ENCODE assay signal across 14 cellular contexts in the genomic region with DNA sequence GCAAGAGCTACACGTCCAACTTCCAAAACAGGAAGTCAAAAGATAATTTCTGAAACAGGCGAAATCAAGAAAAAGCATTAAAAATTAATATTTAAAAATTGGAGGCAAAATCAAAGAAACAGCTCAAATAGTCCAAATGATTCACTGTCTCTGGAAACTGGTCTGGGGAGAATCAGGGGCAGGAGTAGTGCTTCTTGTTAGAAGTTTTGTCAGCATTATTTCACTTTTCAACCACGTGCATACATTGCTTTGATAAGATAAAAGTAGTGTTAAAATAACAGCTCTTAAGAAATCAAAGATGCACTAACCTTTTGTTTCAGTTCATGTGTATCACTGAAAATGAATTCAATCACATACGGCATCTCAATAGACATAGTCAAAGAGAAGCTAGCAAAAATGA. TPM values are rescaled to one million over a fixed set of nuclear protein-coding genes. Genes with fewer than 3 reads are reported as not detected.
DNase-seq lines count a peak whose midpoint lies in the region; ATAC-seq and TF ChIP-seq lines count a peak whose summit lies in the region.
"Had no signal": no experiment of that assay in that cellular context is flagged by ENCODE, and none has a peak within 500 bp of the region (broad histone marks: within the 10 kb centered on the region; RNA-seq: fewer than 3 reads in every experiment).

No MANE protein-coding gene starts in this region.

- no peak overlapping the region for H3K4me3 Mint-ChIP-seq in activated CD4-positive, alpha-beta T cell treated with anti-CD3 and anti-CD28 coated beads for 36 hours
- H3K4me3 Mint-ChIP-seq in activated CD4-positive, alpha-beta T cell treated with anti-CD3 and anti-CD28 coated beads, Interleukin-2, amount 10 ng/mL, durations not matched to agents 7 days and 5 days, result no peak overlapping the region
- H3K4me3 Mint-ChIP-seq in T-helper 17 cell (no peak overlapping the region), natural killer cell (no peak overlapping the region)
- H3K4me3 Mint-ChIP-seq in effector memory CD8-positive, alpha-beta T cell, result no peak overlapping the region

- CTCF ChIA-PET in activated CD4-positive, alpha-beta T cell treated with anti-CD3 and anti-CD28 coated beads for 36 hours (lab: Charles Lee), result interaction anchor here (0.7 to 0.9 kb wide), 2 partner anchors 189 to 268 kb away, joined by 4 to 5 read pairs; no protein-coding TSS in a partner anchor
- CTCF ChIA-PET in activated CD4-positive, alpha-beta T cell treated with anti-CD3 and anti-CD28 coated beads, Interleukin-2, amount 10 ng/mL, durations not matched to agents 7 days and 5 days (lab: Charles Lee), result interaction anchor here (0.6 to 0.7 kb wide), 2 partner anchors 34 to 224 kb away, joined by 3 to 4 read pairs; no protein-coding TSS in a partner anchor

- TF ChIP-seq CTCF in natural killer cell (IDR thresholded peaks at IDR 0.05), result no peak

- no peaks in the 10 kb centered on the region for H3K9me3 Mint-ChIP-seq in activated CD4-positive, alpha-beta T cell treated with anti-CD3 and anti-CD28 coated beads for 36 hours (ENCODE audit: low read depth)
- H3K9me3 Mint-ChIP-seq in activated CD4-positive, alpha-beta T cell treated with anti-CD3 and anti-CD28 coated beads, Interleukin-2, amount 10 ng/mL, durations not matched to agents 7 days and 5 days, result no peaks in the 10 kb centered on the region
- H3K9me3 Mint-ChIP-seq in effector memory CD8-positive, alpha-beta T cell, result no peaks in the 10 kb centered on the region
- H3K9me3 Mint-ChIP-seq in natural killer cell, result no peaks in the 10 kb centered on the region

- ATAC-seq in activated CD4-positive, alpha-beta T cell treated with anti-CD3 and anti-CD28 coated beads for 36 hours, result peak; percentile 12
- ATAC-seq in T-helper 17 cell, result no peak
- no peak for ATAC-seq in effector memory CD8-positive, alpha-beta T cell (replicated peaks)
- ATAC-seq in natural killer cell, result no peak
- ATAC-seq in GM21390 (IDR thresholded peaks at IDR 0.05; ENCODE audit: unreplicated experiment), result no peak
- ATAC-seq in HG03439 (IDR thresholded peaks at IDR 0.05; ENCODE audit: unreplicated experiment), result no peak

- H3K27ac Mint-ChIP-seq in activated CD4-positive, alpha-beta T cell treated with anti-CD3 and anti-CD28 coated beads for 36 hours, result no peak overlapping the region
- H3K27ac Mint-ChIP-seq in activated CD4-positive, alpha-beta T cell treated with anti-CD3 and anti-CD28 coated beads, Interleukin-2, amount 10 ng/mL, durations not matched to agents 7 days and 5 days, result no peak overlapping the region
- peak overlapping the region; percentile 37 for H3K27ac Mint-ChIP-seq in T-helper 17 cell
- peak overlapping the region; percentile 61 to 64 for H3K27ac Mint-ChIP-seq in effector memory CD8-positive, alpha-beta T cell
- H3K27ac Mint-ChIP-seq in natural killer cell, result peak overlapping the region; percentile 72 to 73

- intact Hi-C loops in activated CD4-positive, alpha-beta T cell treated with anti-CD3 and anti-CD28 coated beads for 36 hours (cut with DNase I, micrococcal nuclease), result loop anchor here in 1 of 2 experiments (2.0 kb wide), 1 partner anchor 52 kb away; no protein-coding TSS in a partner anchor
- intact Hi-C loops in natural killer cell (cut with micrococcal nuclease), result no loop called here

- peaks cover 19% of the 10 kb centered on the region for H3K36me3 Mint-ChIP-seq in activated CD4-positive, alpha-beta T cell treated with anti-CD3 and anti-CD28 coated beads for 36 hours (ENCODE audit: low read depth)
- peaks cover 56% of the 10 kb centered on the region for H3K36me3 Mint-ChIP-seq in activated CD4-positive, alpha-beta T cell treated with anti-CD3 and anti-CD28 coated beads, Interleukin-2, amount 10 ng/mL, durations not matched to agents 7 days and 5 days (ENCODE audit: low read depth)
- H3K36me3 Mint-ChIP-seq in T-helper 17 cell (ENCODE audit: low read depth) (peaks cover 6% of the 10 kb centered on the region), natural killer cell (no peaks in the 10 kb centered on the region)
- peaks cover 74% of the 10 kb centered on the region for H3K36me3 Mint-ChIP-seq in effector memory CD8-positive, alpha-beta T cell (ENCODE audit: insufficient read depth)

- peaks cover 18% of the 10 kb centered on the region for H3K4me1 Mint-ChIP-seq in activated CD4-positive, alpha-beta T cell treated with anti-CD3 and anti-CD28 coated beads for 36 hours
- peaks cover 32% of the 10 kb centered on the region for H3K4me1 Mint-ChIP-seq in activated CD4-positive, alpha-beta T cell treated with anti-CD3 and anti-CD28 coated beads, Interleukin-2, amount 10 ng/mL, durations not matched to agents 7 days and 5 days
- H3K4me1 Mint-ChIP-seq in T-helper 17 cell (peaks cover 20% of the 10 kb centered on the region), natural killer cell (peaks cover 13 to 21% of the 10 kb centered on the region in 2 donors)
- H3K4me1 Mint-ChIP-seq in effector memory CD8-positive, alpha-beta T cell (ENCODE audit: low read depth in 2 of 2), result peaks cover 4 to 15% of the 10 kb centered on the region in 2 donors

- POLR2A ChIA-PET in activated CD4-positive, alpha-beta T cell treated with anti-CD3 and anti-CD28 coated beads for 36 hours (lab: Charles Lee), result interaction anchor here (0.5 kb wide), 1 partner anchor 204 kb away, joined by 3 read pairs; no protein-coding TSS in a partner anchor
- POLR2A ChIA-PET in activated CD4-positive, alpha-beta T cell treated with anti-CD3 and anti-CD28 coated beads, Interleukin-2, amount 10 ng/mL, durations not matched to agents 7 days and 5 days (lab: Charles Lee), result interaction anchor here (0.6 kb wide), 1 partner anchor 250 kb away, joined by 3 read pairs; no protein-coding TSS in a partner anchor

- H3K27me3 Mint-ChIP-seq in activated CD4-positive, alpha-beta T cell treated with anti-CD3 and anti-CD28 coated beads for 36 hours, result no peaks in the 10 kb centered on the region
- no peaks in the 10 kb centered on the region for H3K27me3 Mint-ChIP-seq in activated CD4-positive, alpha-beta T cell treated with anti-CD3 and anti-CD28 coated beads, Interleukin-2, amount 10 ng/mL, durations not matched to agents 7 days and 5 days
- H3K27me3 Mint-ChIP-seq in T-helper 17 cell (no peaks in the 10 kb centered on the region), natural killer cell (ENCODE audit: low read depth in 2 of 2) (no peaks in the 10 kb centered on the region)
- no peaks in the 10 kb centered on the region for H3K27me3 Mint-ChIP-seq in effector memory CD8-positive, alpha-beta T cell

- H3K9me3 ChIP-seq in T-helper 17 cell (ENCODE audit: control insufficient read depth, low read length, poor library complexity, severe bottlenecking), result no peaks in the 10 kb centered on the region

- DNase-seq in activated CD4-positive, alpha-beta T cell treated with anti-CD3 and anti-CD28 coated beads for 36 hours, result no peak
- DNase-seq in activated CD4-positive, alpha-beta T cell treated with anti-CD3 and anti-CD28 coated beads, Interleukin-2, amount 10 ng/mL, durations not matched to agents 7 days and 5 days, result no peak
- DNase-seq in T-helper 17 cell (no peak), natural killer cell (no peak), cerebellar cortex (ENCODE audit: low spot score) (no peak)
- no peak for DNase-seq in effector memory CD8-positive, alpha-beta T cell
- DNase-seq: C1 segment of cervical spinal cord, COR-L47, DMS153, NCI-H1436, NCI-H2029 treated with DMSO at 0.1 percent for 48 hours, NCI-H510A had no signal

RNA-seq across cellular contexts. Expression of gene PARP4, which starts 53.8 kb away (rescaled TPM):
- 10 to 100 TPM; 24.6 to 29.1 TPM for total RNA-seq in activated CD4-positive, alpha-beta T cell treated with anti-CD3 and anti-CD28 coated beads for 36 hours
- total RNA-seq in activated CD4-positive, alpha-beta T cell treated with anti-CD3 and anti-CD28 coated beads, Interleukin-2, amount 10 ng/mL, durations not matched to agents 7 days and 5 days, result 10 to 100 TPM; 67.8 to 76.4 TPM
- total RNA-seq in T-helper 17 cell (10 to 100 TPM; 44.7 to 49.0 TPM), natural killer cell (10 to 100 TPM; 83.5 to 90.1 (median 84.0) TPM)

Comparison
In these comparisons a context has a peak if more than half of its experiments do, and no peak if none do; other contexts are left out.
1. H3K27ac Mint-ChIP-seq: peak in T-helper 17 cell (single experiment), effector memory CD8-positive, alpha-beta T cell (2 of 2) and natural killer cell (2 of 2); none in activated CD4-positive, alpha-beta T cell treated with anti-CD3 and anti-CD28 coated beads for 36 hours (single experiment) and activated CD4-positive, alpha-beta T cell treated with anti-CD3 and anti-CD28 coated beads, Interleukin-2, amount 10 ng/mL, durations not matched to agents 7 days and 5 days (single experiment).